In the genomic region with DNA sequence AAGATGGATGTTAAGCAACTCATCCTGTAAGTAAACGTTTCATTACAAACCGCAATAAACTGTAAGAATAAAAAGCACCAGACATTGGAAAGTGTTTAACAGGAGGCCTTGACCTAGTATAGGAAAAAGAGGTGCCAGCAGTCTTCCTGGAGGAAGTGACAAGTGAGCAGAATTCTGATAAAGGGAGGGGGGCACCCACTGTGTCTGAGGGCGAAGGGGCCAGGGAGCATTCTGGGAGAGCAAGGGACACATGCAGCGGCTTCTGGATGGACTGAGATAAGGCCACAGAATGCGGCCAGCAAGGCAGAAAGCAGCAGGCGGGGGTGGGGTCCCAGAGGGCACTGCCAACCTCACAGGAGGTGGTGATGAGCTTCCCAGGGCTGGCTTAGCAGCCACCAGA, we compare ENCODE assay signal across 1 cellular context.
TF ChIP-seq lines count a peak whose summit lies in the region.

No MANE protein-coding gene starts in this region.

TF ChIP-seq in K562, 482 proteins besides CTCF, POLR2A, EP300 and RAD21 (continued from another document):
- TF ChIP-seq KAT7 (CRISPR knock-in tag; IDR thresholded peaks at IDR 0.05; ENCODE audit: borderline replicate concordance) (no peak), EGR1 (conservative IDR thresholded peaks at IDR 0.05) (no peak), HNRNPLL (IDR thresholded peaks at IDR 0.05; ENCODE audit: low read depth, low read length, poor library complexity, severe bottlenecking) (no peak)
